Comparison of ENCODE assay signal across 1 cellular context in genomic region chr13:79549355-79550106, GRCh38.
TF ChIP-seq lines count a peak whose summit lies in the region.

No MANE protein-coding gene starts in this region.

TF ChIP-seq in IMR-90, 13 proteins besides CTCF, POLR2A, EP300 and RAD21:
- TF ChIP-seq FOS (IDR thresholded peaks at IDR 0.05; ENCODE audit: low read depth, low read length) (no peak), BHLHE40 (IDR thresholded peaks at IDR 0.05; ENCODE audit: low read depth, low read length) (no peak), ELK1 (IDR thresholded peaks at IDR 0.05; ENCODE audit: borderline replicate concordance, low read depth, low read length) (no peak), MAZ (IDR thresholded peaks at IDR 0.05; ENCODE audit: borderline replicate concordance, low read depth, low read length) (no peak), MXI1 (IDR thresholded peaks at IDR 0.05; ENCODE audit: borderline replicate concordance, low read depth, low read length) (no peak), NFE2L2 (IDR thresholded peaks at IDR 0.05; ENCODE audit: low read depth, low read length) (no peak), RFX5 (IDR thresholded peaks at IDR 0.05; ENCODE audit: low read depth, low read length) (no peak), SMC3 (IDR thresholded peaks at IDR 0.05; ENCODE audit: low read depth, low read length) (no peak)
TF ChIP-seq in IMR-90: peak in this region for 0.
